In genomic region chr15:60265057-60265456, GRCh38 we compare ENCODE assay signal across 38 cellular contexts.
"Had no signal": no experiment of that assay in that cellular context is flagged by ENCODE, and none has a peak within 500 bp of the region (broad histone marks: within the 10 kb centered on the region; RNA-seq: fewer than 3 reads in every experiment).

No MANE protein-coding gene starts in this region.

- H3K4me1 ChIP-seq: Peyer's patch had no signal

- ATAC-seq: activated CD8-positive, alpha-beta T cell treated with anti-CD3 and anti-CD28 coated beads for 36 hours; activated T-cell treated with anti-CD3 and anti-CD28 coated beads, Interleukin-2, amount 50 U/mL, for 72 hours; activated T-helper 17 cell treated with anti-CD3 and anti-CD28 coated beads, Interleukin-2, amount 50 U/mL, for 72 hours; PC-3; Right ventricle myocardium inferior; SK-N-SH treated with all-trans-retinoic acid at 6 μM for 48 hours; T-cell; T-helper 17 cell had no signal

- H3K4me3 ChIP-seq: Peyer's patch had no signal

- DNase-seq: activated CD4-positive, alpha-beta T cell treated with anti-CD3 and anti-CD28 coated beads for 1 hour; activated CD4-positive, alpha-beta T cell treated with anti-CD3 and anti-CD28 coated beads, Interleukin-2, amount 10 ng/mL, durations not matched to agents 24 days and 14 days; activated CD4-positive, alpha-beta T cell treated with anti-CD3 and anti-CD28 coated beads, Interleukin-2, amount 50 U/mL, for 4 hours; activated CD4-positive, CD25-positive, alpha-beta regulatory T cell; activated CD8-positive, alpha-beta T cell treated with anti-CD3 and anti-CD28 coated beads for 36 hours; activated effector memory CD4-positive, alpha-beta T cell treated with anti-CD3 and anti-CD28 coated beads, Interleukin-2, amount 50 U/mL, for 16 hours; activated naive CD4-positive, alpha-beta T cell; activated naive CD4-positive, alpha-beta T cell treated with anti-CD3 and anti-CD28 coated beads, Interleukin-2, amount 50 U/mL, for 16 hours; activated naive CD8-positive, alpha-beta T cell treated with anti-CD3 and anti-CD28 coated beads for 36 hours; activated T-cell treated with anti-CD3 and anti-CD28 coated beads, Interleukin-2, amount 50 U/mL, for 1 hour; activated T-cell treated with anti-CD3 and anti-CD28 coated beads, Interleukin-2, amount 50 U/mL, for 72 hours; amniotic stem cell; aorta; brain microvascular endothelial cell; central memory CD4-positive, alpha-beta T cell; Kasumi-1; KG1; MM.1S; NCI-H1092 treated with DMSO at 0.1 percent for 48 hours; NCI-H1417; NCI-H146; NCI-H187; NCI-H2029 treated with DMSO at 0.1 percent for 48 hours; NCI-H2107; NCI-H2171; NCI-H510A; NCI-H526; NCI-H748 treated with DMSO at 0.1 percent for 48 hours; NK-92 treated with Interleukin-12 subunit alpha and Interleukin-12 subunit beta, amount 100 ng/mL, for 24 hours; PC-3; Peyer's patch; RPMI8226; SIG-M5; T-cell; T-helper 17 cell had no signal

- H3K27me3 ChIP-seq: Peyer's patch had no signal

- H3K9me3 ChIP-seq: Peyer's patch had no signal

- H3K27ac ChIP-seq: brain microvascular endothelial cell, Peyer's patch had no signal

- H3K36me3 ChIP-seq: brain microvascular endothelial cell, Peyer's patch had no signal
